15 cellular contexts compared by ENCODE assay signal in genomic region chr7:21367081-21367480, GRCh38.
DNase-seq lines count a peak whose midpoint lies in the region; ATAC-seq lines count a peak whose summit lies in the region.
"Had no signal": no experiment of that assay in that cellular context is flagged by ENCODE, and none has a peak within 500 bp of the region (broad histone marks: within the 10 kb centered on the region; RNA-seq: fewer than 3 reads in every experiment).

No MANE protein-coding gene starts in this region.

- in situ Hi-C loops in Caki2 (cut with HindIII; ENCODE audit: low pct_unique_long_range_greater_than_20kb, low sequenced_read_pairs), result no loop called here

- peaks cover 14% of the 10 kb centered on the region for H3K4me1 ChIP-seq in endocrine pancreas (ENCODE audit: control insufficient read depth, insufficient read depth, low read length)

- H3K4me3 ChIP-seq in endocrine pancreas (ENCODE audit: control insufficient read depth, insufficient read depth, low read length), result peak overlapping the region; percentile 59
- H3K4me3 ChIP-seq: Peyer's patch had no signal

- DNase-seq in Caki2 (ENCODE audit: low read depth) (peak; percentile 14), HT-29 (ENCODE audit: low spot score) (peak; percentile 85), NCI-H510A treated with DMSO at 0.1 percent for 48 hours (lab: John Stamatoyannopoulos, UW) (peak; percentile 74), GM19240 (ENCODE audit: insufficient read length, low spot score) (no peak)
- DNase-seq: activated naive CD4-positive, alpha-beta T cell treated with anti-CD3 and anti-CD28 coated beads, Interleukin-2, amount 50 U/mL, for 16 hours; brain microvascular endothelial cell; GF-D8; Karpas-422; naive B cell; NCI-H2171 treated with DMSO at 0.1 percent for 48 hours; Peyer's patch had no signal

- ATAC-seq in HG03520 (IDR thresholded peaks at IDR 0.05; ENCODE audit: unreplicated experiment), result no peak
- ATAC-seq in GM21528 (IDR thresholded peaks at IDR 0.05; ENCODE audit: low FRiP score, unreplicated experiment), result no peak
- ATAC-seq: activated CD4-positive, CD25-positive, alpha-beta regulatory T cell treated with anti-CD3 and anti-CD28 coated beads, Interleukin-2, amount 50 U/mL, for 24 hours had no signal

- no peaks in the 10 kb centered on the region for H3K9me3 ChIP-seq in endocrine pancreas (ENCODE audit: control insufficient read depth, low read length)
- H3K9me3 ChIP-seq: Peyer's patch had no signal

- no peaks in the 10 kb centered on the region for H3K36me3 ChIP-seq in endocrine pancreas (ENCODE audit: control insufficient read depth, insufficient read depth, low read length)
- H3K36me3 ChIP-seq: brain microvascular endothelial cell, Peyer's patch had no signal

- no peaks in the 10 kb centered on the region for H3K27me3 ChIP-seq in endocrine pancreas (ENCODE audit: control insufficient read depth, insufficient read depth, low read length)
- H3K27me3 ChIP-seq: brain microvascular endothelial cell, Peyer's patch had no signal

- H3K9ac ChIP-seq in endocrine pancreas (ENCODE audit: control insufficient read depth, insufficient read depth, low read length), result no peak overlapping the region
